Comparison of ENCODE assay signal across 1 cellular context in the genomic region with DNA sequence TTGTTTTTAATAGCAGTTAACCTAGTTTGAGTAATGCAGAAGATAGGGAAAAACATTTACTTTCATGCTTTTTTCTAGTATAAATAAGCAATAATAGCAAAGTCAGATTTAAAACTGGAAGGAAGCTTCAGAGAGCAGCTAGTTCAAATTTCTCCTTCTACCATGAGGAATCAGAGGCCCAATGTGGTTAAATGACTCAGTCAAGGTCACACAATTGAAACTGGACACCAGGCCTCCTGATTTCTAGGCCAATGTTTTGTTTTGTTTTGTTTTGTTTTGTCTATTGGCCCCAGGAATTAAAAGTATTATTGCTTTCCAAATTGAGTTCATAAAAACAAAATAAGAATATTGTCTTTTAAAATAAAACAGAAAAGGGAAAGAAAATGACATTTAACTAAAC.
TF ChIP-seq lines count a peak whose summit lies in the region.

No MANE protein-coding gene starts in this region.

TF ChIP-seq in GM23338, 12 proteins besides CTCF, POLR2A, EP300 and RAD21 (continued from another document):
- TF ChIP-seq EZH2 (IDR thresholded peaks at IDR 0.05; ENCODE audit: low read depth, unreplicated experiment): no peak
- TF ChIP-seq NANOG (IDR thresholded peaks at IDR 0.05; ENCODE audit: borderline replicate concordance): no peak
- no peak for TF ChIP-seq STAT1 (IDR thresholded peaks at IDR 0.05; ENCODE audit: unreplicated experiment)
- TF ChIP-seq CREB1 (CRISPR knock-in tag; IDR thresholded peaks at IDR 0.05; ENCODE audit: low read depth): no peak
- no peak for TF ChIP-seq POLR2AphosphoS5 (IDR thresholded peaks at IDR 0.05; ENCODE audit: low read depth)
- TF ChIP-seq, protein P1, sequence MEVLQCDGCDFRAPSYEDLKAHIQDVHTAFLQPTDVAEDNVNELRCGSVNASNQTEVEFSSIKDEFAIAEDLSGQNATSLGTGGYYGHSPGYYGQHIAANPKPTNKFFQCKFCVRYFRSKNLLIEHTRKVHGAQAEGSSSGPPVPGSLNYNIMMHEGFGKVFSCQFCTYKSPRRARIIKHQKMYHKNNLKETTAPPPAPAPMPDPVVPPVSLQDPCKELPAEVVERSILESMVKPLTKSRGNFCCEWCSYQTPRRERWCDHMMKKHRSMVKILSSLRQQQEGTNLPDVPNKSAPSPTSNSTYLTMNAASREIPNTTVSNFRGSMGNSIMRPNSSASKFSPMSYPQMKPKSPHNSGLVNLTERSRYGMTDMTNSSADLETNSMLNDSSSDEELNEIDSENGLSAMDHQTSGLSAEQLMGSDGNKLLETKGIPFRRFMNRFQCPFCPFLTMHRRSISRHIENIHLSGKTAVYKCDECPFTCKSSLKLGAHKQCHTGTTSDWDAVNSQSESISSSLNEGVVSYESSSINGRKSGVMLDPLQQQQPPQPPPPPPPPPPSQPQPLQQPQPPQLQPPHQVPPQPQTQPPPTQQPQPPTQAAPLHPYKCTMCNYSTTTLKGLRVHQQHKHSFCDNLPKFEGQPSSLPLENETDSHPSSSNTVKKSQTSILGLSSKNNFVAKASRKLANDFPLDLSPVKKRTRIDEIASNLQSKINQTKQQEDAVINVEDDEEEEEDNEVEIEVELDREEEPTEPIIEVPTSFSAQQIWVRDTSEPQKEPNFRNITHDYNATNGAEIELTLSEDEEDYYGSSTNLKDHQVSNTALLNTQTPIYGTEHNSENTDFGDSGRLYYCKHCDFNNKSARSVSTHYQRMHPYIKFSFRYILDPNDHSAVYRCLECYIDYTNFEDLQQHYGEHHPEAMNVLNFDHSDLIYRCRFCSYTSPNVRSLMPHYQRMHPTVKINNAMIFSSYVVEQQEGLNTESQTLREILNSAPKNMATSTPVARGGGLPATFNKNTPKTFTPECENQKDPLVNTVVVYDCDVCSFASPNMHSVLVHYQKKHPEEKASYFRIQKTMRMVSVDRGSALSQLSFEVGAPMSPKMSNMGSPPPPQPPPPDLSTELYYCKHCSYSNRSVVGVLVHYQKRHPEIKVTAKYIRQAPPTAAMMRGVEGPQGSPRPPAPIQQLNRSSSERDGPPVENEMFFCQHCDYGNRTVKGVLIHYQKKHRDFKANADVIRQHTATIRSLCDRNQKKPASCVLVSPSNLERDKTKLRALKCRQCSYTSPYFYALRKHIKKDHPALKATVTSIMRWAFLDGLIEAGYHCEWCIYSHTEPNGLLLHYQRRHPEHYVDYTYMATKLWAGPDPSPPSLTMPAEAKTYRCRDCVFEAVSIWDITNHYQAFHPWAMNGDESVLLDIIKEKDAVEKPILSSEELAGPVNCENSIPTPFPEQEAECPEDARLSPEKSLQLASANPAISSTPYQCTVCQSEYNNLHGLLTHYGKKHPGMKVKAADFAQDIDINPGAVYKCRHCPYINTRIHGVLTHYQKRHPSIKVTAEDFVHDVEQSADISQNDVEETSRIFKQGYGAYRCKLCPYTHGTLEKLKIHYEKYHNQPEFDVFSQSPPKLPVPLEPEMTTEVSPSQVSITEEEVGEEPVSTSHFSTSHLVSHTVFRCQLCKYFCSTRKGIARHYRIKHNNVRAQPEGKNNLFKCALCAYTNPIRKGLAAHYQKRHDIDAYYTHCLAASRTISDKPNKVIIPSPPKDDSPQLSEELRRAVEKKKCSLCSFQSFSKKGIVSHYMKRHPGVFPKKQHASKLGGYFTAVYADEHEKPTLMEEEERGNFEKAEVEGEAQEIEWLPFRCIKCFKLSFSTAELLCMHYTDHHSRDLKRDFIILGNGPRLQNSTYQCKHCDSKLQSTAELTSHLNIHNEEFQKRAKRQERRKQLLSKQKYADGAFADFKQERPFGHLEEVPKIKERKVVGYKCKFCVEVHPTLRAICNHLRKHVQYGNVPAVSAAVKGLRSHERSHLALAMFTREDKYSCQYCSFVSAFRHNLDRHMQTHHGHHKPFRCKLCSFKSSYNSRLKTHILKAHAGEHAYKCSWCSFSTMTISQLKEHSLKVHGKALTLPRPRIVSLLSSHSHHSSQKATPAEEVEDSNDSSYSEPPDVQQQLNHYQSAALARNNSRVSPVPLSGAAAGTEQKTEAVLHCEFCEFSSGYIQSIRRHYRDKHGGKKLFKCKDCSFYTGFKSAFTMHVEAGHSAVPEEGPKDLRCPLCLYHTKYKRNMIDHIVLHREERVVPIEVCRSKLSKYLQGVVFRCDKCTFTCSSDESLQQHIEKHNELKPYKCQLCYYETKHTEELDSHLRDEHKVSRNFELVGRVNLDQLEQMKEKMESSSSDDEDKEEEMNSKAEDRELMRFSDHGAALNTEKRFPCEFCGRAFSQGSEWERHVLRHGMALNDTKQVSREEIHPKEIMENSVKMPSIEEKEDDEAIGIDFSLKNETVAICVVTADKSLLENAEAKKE (CRISPR knock-in tag; IDR thresholded peaks at IDR 0.05): no peak
- no peak for TF ChIP-seq EZH2phosphoT487 (IDR thresholded peaks at IDR 0.05; ENCODE audit: unreplicated experiment)
- TF ChIP-seq ZNF331 (CRISPR knock-in tag; IDR thresholded peaks at IDR 0.05; ENCODE audit: low read depth): no peak
- no peak for TF ChIP-seq ZNF114 (CRISPR knock-in tag; IDR thresholded peaks at IDR 0.05)
- no peak for TF ChIP-seq JUNB (IDR thresholded peaks at IDR 0.05; ENCODE audit: unreplicated experiment)
- TF ChIP-seq, protein P2, sequence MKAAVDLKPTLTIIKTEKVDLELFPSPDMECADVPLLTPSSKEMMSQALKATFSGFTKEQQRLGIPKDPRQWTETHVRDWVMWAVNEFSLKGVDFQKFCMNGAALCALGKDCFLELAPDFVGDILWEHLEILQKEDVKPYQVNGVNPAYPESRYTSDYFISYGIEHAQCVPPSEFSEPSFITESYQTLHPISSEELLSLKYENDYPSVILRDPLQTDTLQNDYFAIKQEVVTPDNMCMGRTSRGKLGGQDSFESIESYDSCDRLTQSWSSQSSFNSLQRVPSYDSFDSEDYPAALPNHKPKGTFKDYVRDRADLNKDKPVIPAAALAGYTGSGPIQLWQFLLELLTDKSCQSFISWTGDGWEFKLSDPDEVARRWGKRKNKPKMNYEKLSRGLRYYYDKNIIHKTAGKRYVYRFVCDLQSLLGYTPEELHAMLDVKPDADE (IDR thresholded peaks at IDR 0.05): no peak
